Comparison of ENCODE assay signal across 2 cellular contexts in the genomic region with DNA sequence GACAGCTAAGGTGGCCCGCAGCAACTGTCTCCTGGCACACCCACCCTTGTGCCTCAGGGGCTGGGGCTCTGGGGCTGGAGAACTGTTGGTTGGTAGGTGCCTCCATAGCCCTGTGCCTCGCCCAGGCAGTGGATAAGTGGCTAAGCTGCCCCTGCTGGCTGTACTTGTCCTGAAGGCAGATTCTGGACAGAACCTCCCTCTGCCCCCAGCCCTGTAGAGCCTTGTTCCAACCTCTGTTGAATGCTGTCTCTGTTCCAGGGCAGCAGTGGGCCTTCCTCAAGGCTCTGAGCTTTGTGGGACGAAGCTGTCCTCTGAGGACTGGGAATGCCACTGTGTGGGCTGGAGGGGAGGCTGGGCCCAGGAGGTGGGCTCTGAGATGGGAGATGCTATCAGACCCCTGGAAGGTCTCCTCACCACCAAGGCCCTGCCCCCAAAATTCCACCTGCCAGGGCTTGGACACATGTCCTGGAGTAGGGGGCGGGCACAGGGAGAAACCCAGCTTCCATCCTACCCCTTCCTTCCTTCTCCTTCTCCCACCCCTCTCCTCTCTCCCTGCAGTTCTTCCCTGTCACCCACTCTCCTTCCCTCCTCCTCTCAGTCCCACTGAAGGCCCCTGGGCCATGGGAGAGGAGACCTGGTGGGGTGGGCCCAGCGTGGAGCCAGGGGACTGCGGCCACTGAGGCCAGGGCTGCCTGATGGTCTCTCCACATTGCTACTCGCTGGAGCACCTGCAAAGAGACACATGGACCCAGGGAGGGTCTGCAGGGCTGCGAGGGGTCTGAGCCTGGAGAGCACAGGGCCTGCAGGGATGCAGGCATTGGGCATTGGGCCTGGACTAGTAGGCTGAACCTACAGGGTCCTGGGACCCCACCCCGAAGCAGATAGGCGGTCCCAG.
TF ChIP-seq lines count a peak whose summit lies in the region.

No MANE protein-coding gene starts in this region.

TF ChIP-seq in HCT116, 20 proteins besides CTCF, POLR2A, EP300 and RAD21:
- TF ChIP-seq SP1 (IDR thresholded peaks at IDR 0.05; ENCODE audit: low read depth): no peak

TF ChIP-seq in neural cell, 6 proteins besides CTCF, POLR2A, EP300 and RAD21:
- TF ChIP-seq, protein P1, sequence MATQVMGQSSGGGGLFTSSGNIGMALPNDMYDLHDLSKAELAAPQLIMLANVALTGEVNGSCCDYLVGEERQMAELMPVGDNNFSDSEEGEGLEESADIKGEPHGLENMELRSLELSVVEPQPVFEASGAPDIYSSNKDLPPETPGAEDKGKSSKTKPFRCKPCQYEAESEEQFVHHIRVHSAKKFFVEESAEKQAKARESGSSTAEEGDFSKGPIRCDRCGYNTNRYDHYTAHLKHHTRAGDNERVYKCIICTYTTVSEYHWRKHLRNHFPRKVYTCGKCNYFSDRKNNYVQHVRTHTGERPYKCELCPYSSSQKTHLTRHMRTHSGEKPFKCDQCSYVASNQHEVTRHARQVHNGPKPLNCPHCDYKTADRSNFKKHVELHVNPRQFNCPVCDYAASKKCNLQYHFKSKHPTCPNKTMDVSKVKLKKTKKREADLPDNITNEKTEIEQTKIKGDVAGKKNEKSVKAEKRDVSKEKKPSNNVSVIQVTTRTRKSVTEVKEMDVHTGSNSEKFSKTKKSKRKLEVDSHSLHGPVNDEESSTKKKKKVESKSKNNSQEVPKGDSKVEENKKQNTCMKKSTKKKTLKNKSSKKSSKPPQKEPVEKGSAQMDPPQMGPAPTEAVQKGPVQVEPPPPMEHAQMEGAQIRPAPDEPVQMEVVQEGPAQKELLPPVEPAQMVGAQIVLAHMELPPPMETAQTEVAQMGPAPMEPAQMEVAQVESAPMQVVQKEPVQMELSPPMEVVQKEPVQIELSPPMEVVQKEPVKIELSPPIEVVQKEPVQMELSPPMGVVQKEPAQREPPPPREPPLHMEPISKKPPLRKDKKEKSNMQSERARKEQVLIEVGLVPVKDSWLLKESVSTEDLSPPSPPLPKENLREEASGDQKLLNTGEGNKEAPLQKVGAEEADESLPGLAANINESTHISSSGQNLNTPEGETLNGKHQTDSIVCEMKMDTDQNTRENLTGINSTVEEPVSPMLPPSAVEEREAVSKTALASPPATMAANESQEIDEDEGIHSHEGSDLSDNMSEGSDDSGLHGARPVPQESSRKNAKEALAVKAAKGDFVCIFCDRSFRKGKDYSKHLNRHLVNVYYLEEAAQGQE (IDR thresholded peaks at IDR 0.05; ENCODE audit: borderline replicate concordance): no peak
- TF ChIP-seq TAF1 (IDR thresholded peaks at IDR 0.05; ENCODE audit: low read depth): no peak
- no peak for TF ChIP-seq MXI1 (conservative IDR thresholded peaks at IDR 0.05; ENCODE audit: poor library complexity, severe bottlenecking)
- TF ChIP-seq SMC3 (conservative IDR thresholded peaks at IDR 0.05; ENCODE audit: poor library complexity): no peak
- no peak for TF ChIP-seq EZH2 (IDR thresholded peaks at IDR 0.05; ENCODE audit: borderline replicate concordance, insufficient read depth, low read length, poor library complexity, severe bottlenecking)
- no peak for TF ChIP-seq POLR2AphosphoS5 (IDR thresholded peaks at IDR 0.05)
